Comparison of ENCODE assay signal across 9 cellular contexts in the genomic region with DNA sequence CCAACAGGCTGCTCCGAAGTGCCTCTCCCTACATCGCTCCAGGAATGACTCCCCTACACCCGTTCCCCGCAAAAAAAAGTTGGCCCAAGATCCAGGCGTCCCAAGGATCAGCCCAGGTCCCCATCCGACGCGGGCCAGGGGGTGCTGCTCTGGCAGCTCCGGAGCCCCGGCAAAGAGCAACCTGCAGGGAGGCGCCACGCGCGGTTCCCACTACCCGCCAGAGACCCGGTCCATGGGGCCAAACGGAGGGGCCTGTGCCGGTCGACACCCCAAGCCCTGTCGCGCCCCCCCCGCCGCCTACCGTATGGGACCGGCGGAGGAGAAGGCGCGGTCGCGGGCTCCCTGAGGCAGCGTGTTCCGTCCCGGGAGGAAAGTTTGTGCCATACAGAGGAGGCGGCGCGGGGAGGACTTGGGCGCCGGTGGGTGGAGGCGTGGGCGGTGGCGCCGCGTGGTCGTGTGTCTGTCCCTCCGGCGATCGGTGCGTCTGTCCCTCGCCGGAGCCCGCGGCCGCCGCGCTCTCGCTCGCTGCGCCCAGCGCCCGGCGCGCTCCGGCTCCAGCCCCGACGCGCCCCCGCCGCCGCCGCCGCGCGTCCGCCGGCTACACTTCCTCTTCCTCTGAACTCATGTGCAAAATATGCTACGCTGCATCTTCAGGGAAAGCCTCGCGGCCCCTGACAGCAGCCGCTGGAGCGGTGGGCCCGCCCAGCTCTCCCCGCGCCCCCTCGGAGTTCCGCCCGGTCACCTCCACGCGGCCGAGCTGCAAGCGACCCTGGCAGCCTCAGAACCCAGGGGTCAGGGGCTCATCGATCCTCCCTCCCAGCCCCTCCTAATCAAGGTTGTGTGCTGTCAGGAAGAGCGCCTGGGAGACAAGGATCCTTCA. TPM values are rescaled to one million over a fixed set of nuclear protein-coding genes. Genes with fewer than 3 reads are reported as not detected.
DNase-seq lines count a peak whose midpoint lies in the region; ATAC-seq, FAIRE-seq and TF ChIP-seq lines count a peak whose summit lies in the region.
"Had no signal": no experiment of that assay in that cellular context is flagged by ENCODE, and none has a peak within 500 bp of the region (broad histone marks: within the 10 kb centered on the region; RNA-seq: fewer than 3 reads in every experiment).

RFTN1 (minus strand) TSS at position 559 of the 880 bp plus-strand sequence. CDS start 19,830 bp downstream, outside the sequence.

- H3K27me3 Mint-ChIP-seq in WTC11 (ENCODE audit: low read depth), result peaks cover 61% of the 10 kb centered on the region

- peak within 1 kb of the TSS; percentile 82 for H3K4me2 ChIP-seq in DOHH2 (ENCODE audit: low read length)

- peaks cover 86% of the 10 kb centered on the region for H3K79me2 ChIP-seq in DOHH2 (ENCODE audit: control insufficient read depth, low read length)

- peaks cover 5% of the 10 kb centered on the region; the same call in 1 of the 2 replicates for H3K9me3 ChIP-seq in DOHH2 (ENCODE audit: control insufficient read depth, insufficient read depth, low read length)

- peaks cover 74% of the 10 kb centered on the region for H3K4me1 ChIP-seq in DOHH2 (ENCODE audit: control insufficient read depth, low read length)

- peaks cover 2% of the 10 kb centered on the region; the same call in 1 of the 2 replicates for H4K20me1 ChIP-seq in DOHH2 (ENCODE audit: control insufficient read depth, insufficient read depth, low read depth, low read length)

- no peak for FAIRE-seq in bronchial epithelial cell (lab: Jason Lieb, UNC)
- FAIRE-seq: TTC549 had no signal

- H3K4me3 ChIP-seq in DOHH2 (ENCODE audit: low read length) (peak within 1 kb of the TSS; percentile 95), bronchial epithelial cell (ENCODE audit: low read depth, low read length) (peak within 1 kb of the TSS; percentile 75)

- H3K36me3 ChIP-seq in DOHH2 (ENCODE audit: control insufficient read depth, low read length) (peaks cover 59% of the 10 kb centered on the region), bronchial epithelial cell (ENCODE audit: control insufficient read depth, insufficient read depth, low read length) (no peaks in the 10 kb centered on the region)

- peak within 1 kb of the TSS; percentile 95 for H3K27ac ChIP-seq in DOHH2 (ENCODE audit: low read depth, low read length)

- H3K36me3 Mint-ChIP-seq in WTC11, result no peaks in the 10 kb centered on the region

- no peak within 1 kb of the TSS for H3K27ac Mint-ChIP-seq in WTC11

- ATAC-seq in WTC11 (peak; percentile 28), GM18909 (IDR thresholded peaks at IDR 0.05; ENCODE audit: poor library complexity, unreplicated experiment) (no peak)

- H3K27me3 ChIP-seq in DOHH2 (ENCODE audit: control insufficient read depth, low read length) (no peaks in the 10 kb centered on the region), bronchial epithelial cell (ENCODE audit: control insufficient read depth, insufficient read depth, low read length) (no peaks in the 10 kb centered on the region)

- POLR2A ChIA-PET in WTC11 (lab: Charles Lee), result no interaction called here

- peak within 1 kb of the TSS; percentile 87 for H3K4me3 Mint-ChIP-seq in WTC11

- DNase-seq in KG1 (lab: John Stamatoyannopoulos, UW), result peak; percentile 48
- DNase-seq in WTC11 (ENCODE audit: low spot score), result peak; percentile 41
- DNase-seq in bronchial epithelial cell (ENCODE audit: low read depth), result peak; percentile 39
- DNase-seq in kidney glomerular epithelial cell (lab: John Stamatoyannopoulos, UW), result peak; percentile 54
- peak in 3 of 4 experiments; percentile 9 to 33 (median 25) for DNase-seq in stimulated activated CD4-positive, alpha-beta T cell treated with anti-CD3 and anti-CD28 coated beads, Interleukin-1b, Interleukin-23, amount 100 ng/mL, for 24 hours (ENCODE audit: low read depth in 4 of 4, low spot score in 1 of 4)
- DNase-seq in epidermal melanocyte (ENCODE audit: insufficient read length, low spot score), result no peak

- H3K9me2 ChIP-seq in DOHH2 (replicated peaks; ENCODE audit: control insufficient read depth, low read length), result no peaks in the 10 kb centered on the region

- peaks cover 49% of the 10 kb centered on the region for H3F3A ChIP-seq in DOHH2 (ENCODE audit: control insufficient read depth, insufficient read depth)

- TF ChIP-seq CTCF in DOHH2 (IDR thresholded peaks at IDR 0.05; ENCODE audit: low read depth, low read length, poor library complexity, severe bottlenecking), result peak; percentile 20
- no peak for TF ChIP-seq CTCF in WTC11 (IDR thresholded peaks at IDR 0.05)
- TF ChIP-seq CTCF in bronchial epithelial cell (IDR thresholded peaks at IDR 0.05; ENCODE audit: insufficient read depth, low read length, severe bottlenecking), result no peak

- no peaks in the 10 kb centered on the region for H3K9me3 Mint-ChIP-seq in WTC11

- H3K4me1 Mint-ChIP-seq in WTC11, result peaks cover 35% of the 10 kb centered on the region

- CTCF ChIA-PET in WTC11 (lab: Charles Lee), result interaction anchor here (2.7 to 3.4 kb wide), 2 partner anchors 146 to 223 kb away, joined by 10 to 14 read pairs; no protein-coding TSS in a partner anchor

TF ChIP-seq in WTC11, 78 proteins besides CTCF, POLR2A, EP300 and RAD21 (continues in another document):
- no peak for TF ChIP-seq ZNF317 (CRISPR knock-in tag; IDR thresholded peaks at IDR 0.05; ENCODE audit: borderline replicate concordance, low read depth)
- TF ChIP-seq FOXK1 (CRISPR knock-in tag; IDR thresholded peaks at IDR 0.05), result 0 out of 2 replicates have a peak, but pooled peaks have one; percentile 28
- TF ChIP-seq, protein P1, sequence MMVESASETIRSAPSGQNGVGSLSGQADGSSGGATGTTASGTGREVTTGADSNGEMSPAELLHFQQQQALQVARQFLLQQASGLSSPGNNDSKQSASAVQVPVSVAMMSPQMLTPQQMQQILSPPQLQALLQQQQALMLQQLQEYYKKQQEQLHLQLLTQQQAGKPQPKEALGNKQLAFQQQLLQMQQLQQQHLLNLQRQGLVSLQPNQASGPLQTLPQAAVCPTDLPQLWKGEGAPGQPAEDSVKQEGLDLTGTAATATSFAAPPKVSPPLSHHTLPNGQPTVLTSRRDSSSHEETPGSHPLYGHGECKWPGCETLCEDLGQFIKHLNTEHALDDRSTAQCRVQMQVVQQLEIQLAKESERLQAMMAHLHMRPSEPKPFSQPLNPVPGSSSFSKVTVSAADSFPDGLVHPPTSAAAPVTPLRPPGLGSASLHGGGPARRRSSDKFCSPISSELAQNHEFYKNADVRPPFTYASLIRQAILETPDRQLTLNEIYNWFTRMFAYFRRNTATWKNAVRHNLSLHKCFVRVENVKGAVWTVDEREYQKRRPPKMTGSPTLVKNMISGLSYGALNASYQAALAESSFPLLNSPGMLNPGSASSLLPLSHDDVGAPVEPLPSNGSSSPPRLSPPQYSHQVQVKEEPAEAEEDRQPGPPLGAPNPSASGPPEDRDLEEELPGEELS (CRISPR knock-in tag; IDR thresholded peaks at IDR 0.05), result peak; percentile 43; the same call in 1 of the 2 replicates
- TF ChIP-seq MYBL2 (CRISPR knock-in tag; IDR thresholded peaks at IDR 0.05), result peak; percentile 8; the same call in 1 of the 2 replicates
- TF ChIP-seq FOXP1 (CRISPR knock-in tag; IDR thresholded peaks at IDR 0.05; ENCODE audit: borderline replicate concordance), result 0 out of 2 replicates have a peak, but pooled peaks have one; percentile 7
- TF ChIP-seq ATF6 (CRISPR knock-in tag; IDR thresholded peaks at IDR 0.05), result no peak
- no peak for TF ChIP-seq ZNF425 (CRISPR knock-in tag; conservative IDR thresholded peaks at IDR 0.05)
- TF ChIP-seq, protein P2, sequence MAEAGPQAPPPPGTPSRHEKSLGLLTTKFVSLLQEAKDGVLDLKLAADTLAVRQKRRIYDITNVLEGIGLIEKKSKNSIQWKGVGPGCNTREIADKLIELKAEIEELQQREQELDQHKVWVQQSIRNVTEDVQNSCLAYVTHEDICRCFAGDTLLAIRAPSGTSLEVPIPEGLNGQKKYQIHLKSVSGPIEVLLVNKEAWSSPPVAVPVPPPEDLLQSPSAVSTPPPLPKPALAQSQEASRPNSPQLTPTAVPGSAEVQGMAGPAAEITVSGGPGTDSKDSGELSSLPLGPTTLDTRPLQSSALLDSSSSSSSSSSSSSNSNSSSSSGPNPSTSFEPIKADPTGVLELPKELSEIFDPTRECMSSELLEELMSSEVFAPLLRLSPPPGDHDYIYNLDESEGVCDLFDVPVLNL (CRISPR knock-in tag; IDR thresholded peaks at IDR 0.05; ENCODE audit: borderline replicate concordance, low read depth), result no peak

RNA-seq across cellular contexts. Expression of gene RFTN1, which starts in this region (rescaled TPM):
- total RNA-seq in WTC11 (2021) (2.7 to 3.8 TPM (median 3.2 TPM) in 3 replicates), bronchial epithelial cell (8.4 and 9.2 TPM in 2 replicates)
